Comparison of ENCODE assay signal across 31 cellular contexts in the genomic region with DNA sequence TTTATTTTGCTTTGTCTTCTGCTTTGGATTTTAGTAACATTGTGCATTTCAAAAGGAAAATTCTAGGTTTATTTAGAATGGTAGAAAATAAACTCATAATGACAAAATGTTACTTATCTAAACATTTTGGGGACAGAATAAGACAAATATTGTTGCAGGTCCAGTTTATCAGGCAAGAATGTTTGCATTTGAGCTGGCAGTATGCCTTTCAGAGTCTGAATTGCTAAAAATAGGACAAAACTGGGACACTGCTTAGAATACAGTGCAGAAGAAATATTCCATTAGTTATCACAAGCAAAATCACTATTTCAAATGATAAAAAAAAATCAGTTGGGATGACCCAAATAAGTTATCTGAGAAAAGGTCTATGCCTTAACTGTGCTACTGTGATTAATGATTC.
"Had no signal": no experiment of that assay in that cellular context is flagged by ENCODE, and none has a peak within 500 bp of the region (broad histone marks: within the 10 kb centered on the region; RNA-seq: fewer than 3 reads in every experiment).

No MANE protein-coding gene starts in this region.

- H3K4me3 ChIP-seq: cardiac muscle cell, Peyer's patch, SJSA1 had no signal

- DNase-seq: activated CD4-positive, alpha-beta memory T cell treated with anti-CD3 and anti-CD28 coated beads for 36 hours; activated CD4-positive, alpha-beta T cell treated with anti-CD3 and anti-CD28 coated beads for 36 hours; activated CD4-positive, alpha-beta T cell treated with anti-CD3 and anti-CD28 coated beads, Interleukin-2, amount 50 U/mL, for 1 hour; activated CD8-positive, alpha-beta memory T cell treated with anti-CD3 and anti-CD28 coated beads, Interleukin-2, amount 50 U/mL, for 4 hours; activated gamma-delta T cell treated with Interleukin-2 at 50 U/mL for 16 hours; activated naive CD4-positive, alpha-beta T cell treated with anti-CD3 and anti-CD28 coated beads, Interleukin-2, amount 10 ng/mL, durations not matched to agents 7 days and 5 days; activated naive CD8-positive, alpha-beta T cell treated with anti-CD3 and anti-CD28 coated beads, Interleukin-2, amount 50 U/mL, for 24 hours; activated T-cell treated with anti-CD3 and anti-CD28 coated beads for 4 hours; activated T-cell treated with anti-CD3 and anti-CD28 coated beads, Interleukin-2, amount 50 U/mL, for 4 hours; amniotic stem cell; aorta; cerebellar nuclear complex; MM.1S; MV-4-11; NCI-H1092; NCI-H1436 treated with DMSO at 0.1 percent for 48 hours; NCI-H1694 treated with DMSO at 0.1 percent for 48 hours; NCI-H2029; NCI-H510A; NCI-H526; NCI-H748 treated with DMSO at 0.1 percent for 48 hours; NK-92 treated with Interleukin-12 subunit alpha and Interleukin-12 subunit beta, amount 100 ng/mL, for 24 hours; PC-3; Peyer's patch; RPMI8226; SHP77 treated with DMSO at 0.1 percent for 48 hours; SK-N-SH had no signal

- ATAC-seq: activated CD4-positive, alpha-beta T cell treated with anti-CD3 and anti-CD28 coated beads for 36 hours; activated CD4-positive, CD25-positive, alpha-beta regulatory T cell treated with anti-CD3 and anti-CD28 coated beads, Interleukin-2, amount 50 U/mL, for 24 hours; activated naive CD8-positive, alpha-beta T cell treated with anti-CD3 and anti-CD28 coated beads, Interleukin-2, amount 50 U/mL, for 24 hours; activated T-cell treated with anti-CD3 and anti-CD28 coated beads, Interleukin-2, amount 50 U/mL, for 4 hours; PC-3; WTC11 had no signal
